ENCODE assay signal across 19 cellular contexts in genomic region chr13:36712785-36713184, GRCh38. TPM values are rescaled to one million over a fixed set of nuclear protein-coding genes. Genes with fewer than 3 reads are reported as not detected.
DNase-seq lines count a peak whose midpoint lies in the region; ATAC-seq and TF ChIP-seq lines count a peak whose summit lies in the region.
"Had no signal": no experiment of that assay in that cellular context is flagged by ENCODE, and none has a peak within 500 bp of the region (broad histone marks: within the 10 kb centered on the region; RNA-seq: fewer than 3 reads in every experiment).

No MANE protein-coding gene starts in this region.

- peaks cover 2 to 22% of the 10 kb centered on the region in 2 experiments; a peak in 2 of 4 replicates for H3K4me1 ChIP-seq in SK-N-SH (ENCODE audit: control insufficient read depth in 1 of 2, insufficient read depth in 2 of 2, low read depth in 1 of 2, low read length in 1 of 2)
- H3K4me1 ChIP-seq in parathyroid adenoma: peaks cover 22% of the 10 kb centered on the region
- no peaks in the 10 kb centered on the region for H3K4me1 ChIP-seq in right atrium auricular region
- H3K4me1 ChIP-seq: prostate gland had no signal

- POLR2A ChIA-PET in SK-N-SH (lab: Yijun Ruan, JAX): no interaction called here

- TF ChIP-seq CTCF in SK-N-SH (IDR thresholded peaks at IDR 0.05): no peak
- no peak for TF ChIP-seq CTCF in fibroblast of mammary gland (conservative IDR thresholded peaks at IDR 0.05; ENCODE audit: control insufficient read depth, insufficient read depth, low read depth, low read length)
- TF ChIP-seq CTCF in parathyroid adenoma (IDR thresholded peaks at IDR 0.05): no peak
- TF ChIP-seq CTCF in right atrium auricular region (IDR thresholded peaks at IDR 0.05): no peak

- H4K20me1 ChIP-seq in SK-N-SH (ENCODE audit: insufficient read depth): no peaks in the 10 kb centered on the region

- CTCF ChIA-PET in SK-N-SH (lab: Yijun Ruan, JAX): interaction anchor here (1.1 to 1.4 kb wide), 2 partner anchors 291 to 293 kb away, joined by 3 to 4 read pairs; no protein-coding TSS in a partner anchor

- ATAC-seq in GM21737 (IDR thresholded peaks at IDR 0.05; ENCODE audit: unreplicated experiment) (no peak), HG03378 (IDR thresholded peaks at IDR 0.05; ENCODE audit: unreplicated experiment) (no peak)
- ATAC-seq: activated naive CD4-positive, alpha-beta T cell treated with anti-CD3 and anti-CD28 coated beads, Interleukin-2, amount 50 U/mL, for 72 hours; Panc1 had no signal

- H3K4me3 ChIP-seq in SK-N-SH (ENCODE audit: low read depth in 2 of 2, low read length in 1 of 2) (no peak overlapping the region; a peak in 1 of 4 replicates), fibroblast of mammary gland (ENCODE audit: control insufficient read depth, low read depth, low read length) (no peak overlapping the region), parathyroid adenoma (ENCODE audit: low read depth, low read length) (no peak overlapping the region), right atrium auricular region (no peak overlapping the region)
- H3K4me3 ChIP-seq: prostate gland, thyroid gland had no signal

- H3F3A ChIP-seq in SK-N-SH (replicated peaks; ENCODE audit: insufficient read depth): no peaks in the 10 kb centered on the region

- 17% methylated on average over 5 of the region's 5 CpGs for WGBS in SK-N-SH (ENCODE audit: low lambda C conversion rate)

- H3K36me3 ChIP-seq in SK-N-SH (replicated peaks in 1 of 2; ENCODE audit: control insufficient read depth in 1 of 2, insufficient read depth in 2 of 2, low read length in 1 of 2) (no peaks in the 10 kb centered on the region), parathyroid adenoma (ENCODE audit: control insufficient read depth, insufficient read depth, low read length) (no peaks in the 10 kb centered on the region), right atrium auricular region (no peaks in the 10 kb centered on the region)
- H3K36me3 ChIP-seq: prostate gland, thyroid gland had no signal

- no peak for TF ChIP-seq EP300 in SK-N-SH (IDR thresholded peaks at IDR 0.05; ENCODE audit: borderline replicate concordance in 1 of 2, low read depth in 1 of 2, low read length in 1 of 2)

- H3K27ac ChIP-seq in SK-N-SH (ENCODE audit: low read depth in 2 of 2, low read length in 1 of 2): no peak overlapping the region; a peak in 1 of 4 replicates
- H3K27ac ChIP-seq in parathyroid adenoma: no peak overlapping the region
- H3K27ac ChIP-seq in right atrium auricular region: no peak overlapping the region
- H3K27ac ChIP-seq: prostate gland, thyroid gland had no signal

- no peaks in the 10 kb centered on the region for H3K9me3 ChIP-seq in SK-N-SH
- H3K9me3 ChIP-seq in parathyroid adenoma (ENCODE audit: control insufficient read depth, low read length): no peaks in the 10 kb centered on the region
- no peaks in the 10 kb centered on the region for H3K9me3 ChIP-seq in right atrium auricular region
- H3K9me3 ChIP-seq: prostate gland, thyroid gland had no signal

- H3K4me2 ChIP-seq in SK-N-SH: peak overlapping the region; percentile 34
- no peak overlapping the region for H3K4me2 ChIP-seq in parathyroid adenoma (ENCODE audit: low read length)

- H3K79me2 ChIP-seq in SK-N-SH (ENCODE audit: insufficient read depth) (no peaks in the 10 kb centered on the region), parathyroid adenoma (no peaks in the 10 kb centered on the region)

- H2AFZ ChIP-seq in SK-N-SH (ENCODE audit: low read depth): no peak overlapping the region
- H2AFZ ChIP-seq in parathyroid adenoma: peak overlapping the region; percentile 7

- H3K27me3 ChIP-seq in SK-N-SH (ENCODE audit: insufficient read depth): no peaks in the 10 kb centered on the region
- no peaks in the 10 kb centered on the region for H3K27me3 ChIP-seq in parathyroid adenoma (ENCODE audit: control insufficient read depth, insufficient read depth, low read length)
- H3K27me3 ChIP-seq in right atrium auricular region: no peaks in the 10 kb centered on the region
- H3K27me3 ChIP-seq: thyroid gland had no signal

- DNase-seq in EL (peak; percentile 4), SK-N-SH (peak; percentile 7), fibroblast of mammary gland (ENCODE audit: low read depth) (peak; percentile 93), right atrium auricular region (ENCODE audit: low spot score) (no peak), AG08396 (ENCODE audit: low spot score) (no peak)
- DNase-seq: dermis blood vessel endothelial cell, DND-41, foreskin melanocyte, KBM-7, NCI-H524 treated with DMSO at 0.1 percent for 48 hours, thyroid gland had no signal

- no peaks in the 10 kb centered on the region for H3K9me2 ChIP-seq in SK-N-SH

- no peak overlapping the region for H3K9ac ChIP-seq in SK-N-SH
- no peak overlapping the region for H3K9ac ChIP-seq in parathyroid adenoma

- TF ChIP-seq RAD21 in SK-N-SH (IDR thresholded peaks at IDR 0.05; ENCODE audit: low read length): no peak

TF ChIP-seq in SK-N-SH, 30 proteins besides CTCF, POLR2A, EP300 and RAD21:
- TF ChIP-seq FOSL2 (IDR thresholded peaks at IDR 0.05; ENCODE audit: borderline replicate concordance, low read depth): peak; percentile 9; the same call in 1 of the 2 replicates
- TF ChIP-seq ZBTB33 (IDR thresholded peaks at IDR 0.05; ENCODE audit: borderline replicate concordance, low read depth): no peak
- peak; percentile 44; the same call in 1 of the 2 replicates for TF ChIP-seq TCF12 (IDR thresholded peaks at IDR 0.05)

RNA-seq across cellular contexts. Expression of gene SERTM1, which starts 39.0 kb away (rescaled TPM):
- polyA plus RNA-seq in SK-N-SH (2012; rRNA removed): 0.05 and 0.06 TPM in 2 replicates
- polyA plus RNA-seq in SK-N-SH (2012; cell fraction: cytosol; rRNA removed): 0.03 and 0.05 TPM in 2 replicates
- 0.04 TPM in 2 replicates for polyA plus RNA-seq in SK-N-SH (2012; cell fraction: nucleus; rRNA removed)
- under 1 TPM; 0.30 to 0.98 TPM for total RNA-seq in right atrium auricular region
- total RNA-seq: activated naive CD4-positive, alpha-beta T cell treated with anti-CD3 and anti-CD28 coated beads, Interleukin-2, amount 50 U/mL, for 72 hours; T-helper 1 cell treated with Interleukin-12 subunit alpha and Interleukin-12 subunit beta and Interleukin-4 antibody, amounts not matched to agents 30 ng/mL and 1 ng/mL, for 36 hours had no signal
- polyA plus RNA-seq: CD14-positive monocyte had no signal

Comparison
In these comparisons a context has a peak if more than half of its experiments do, and no peak if none do; other contexts are left out.
1. DNase-seq: peak in EL (single experiment), SK-N-SH (single experiment) and fibroblast of mammary gland (single experiment); none in right atrium auricular region (single experiment) and AG08396 (single experiment).